16 cellular contexts compared by ENCODE assay signal in genomic region chr17:2410951-2411350, GRCh38.
"Had no signal": no experiment of that assay in that cellular context is flagged by ENCODE, and none has a peak within 500 bp of the region (broad histone marks: within the 10 kb centered on the region; RNA-seq: fewer than 3 reads in every experiment).

No MANE protein-coding gene starts in this region.

- H3K4me3 ChIP-seq: heart left ventricle, prostate gland had no signal

- H3K27ac Mint-ChIP-seq: activated CD4-positive, alpha-beta memory T cell treated with anti-CD3 and anti-CD28 coated beads for 36 hours; activated naive CD4-positive, alpha-beta T cell treated with anti-CD3 and anti-CD28 coated beads, Interleukin-2, amount 50 U/mL, for 24 hours; T-cell had no signal

- H3K4me3 Mint-ChIP-seq: activated CD4-positive, alpha-beta memory T cell treated with anti-CD3 and anti-CD28 coated beads for 36 hours; activated naive CD4-positive, alpha-beta T cell treated with anti-CD3 and anti-CD28 coated beads, Interleukin-2, amount 50 U/mL, for 24 hours; activated T-cell treated with anti-CD3 and anti-CD28 coated beads, Interleukin-2, amount 50 U/mL, for 4 hours; stimulated activated naive CD8-positive, alpha-beta T cell treated with anti-CD3 and anti-CD28 coated beads, Interleukin-15, amount 100 ng/mL, for 72 hours; T-cell had no signal

- ATAC-seq: activated T-cell treated with anti-CD3 and anti-CD28 coated beads, Interleukin-2, amount 50 U/mL, for 4 hours; foreskin keratinocyte; heart left ventricle; left cardiac atrium; right cardiac atrium; stimulated activated naive CD8-positive, alpha-beta T cell treated with anti-CD3 and anti-CD28 coated beads, Interleukin-15, amount 100 ng/mL, for 72 hours; T-cell had no signal

- H3K9me3 ChIP-seq: heart left ventricle, prostate gland, SK-N-SH had no signal

- H3K4me1 ChIP-seq: prostate gland had no signal

- H3K27me3 ChIP-seq: foreskin keratinocyte, heart left ventricle had no signal

- H3K9me3 Mint-ChIP-seq: activated CD4-positive, alpha-beta memory T cell treated with anti-CD3 and anti-CD28 coated beads for 36 hours; activated naive CD4-positive, alpha-beta T cell treated with anti-CD3 and anti-CD28 coated beads, Interleukin-2, amount 50 U/mL, for 24 hours; activated T-cell treated with anti-CD3 and anti-CD28 coated beads, Interleukin-2, amount 50 U/mL, for 4 hours; stimulated activated naive CD8-positive, alpha-beta T cell treated with anti-CD3 and anti-CD28 coated beads, Interleukin-15, amount 100 ng/mL, for 72 hours; T-cell had no signal

- H3K27ac ChIP-seq: foreskin keratinocyte, heart left ventricle, prostate gland had no signal

- H3K9ac ChIP-seq: SK-N-SH had no signal

- H3K4me2 ChIP-seq: SK-N-SH had no signal

- H3K27me3 Mint-ChIP-seq: activated CD4-positive, alpha-beta memory T cell treated with anti-CD3 and anti-CD28 coated beads for 36 hours; activated naive CD4-positive, alpha-beta T cell treated with anti-CD3 and anti-CD28 coated beads, Interleukin-2, amount 50 U/mL, for 24 hours; stimulated activated naive CD8-positive, alpha-beta T cell treated with anti-CD3 and anti-CD28 coated beads, Interleukin-15, amount 100 ng/mL, for 72 hours; T-cell had no signal

- H3K36me3 ChIP-seq: prostate gland had no signal

- DNase-seq: activated CD4-positive, alpha-beta memory T cell treated with anti-CD3 and anti-CD28 coated beads for 36 hours; activated effector memory CD4-positive, alpha-beta T cell treated with Interleukin-2 at 50 U/mL for 16 hours; activated T-cell treated with anti-CD3 and anti-CD28 coated beads, Interleukin-2, amount 50 U/mL, for 4 hours; central memory CD4-positive, alpha-beta T cell; cortex of kidney; effector memory CD4-positive, alpha-beta T cell; foreskin keratinocyte; heart left ventricle; left cardiac atrium; SK-N-SH; stimulated activated naive CD8-positive, alpha-beta T cell treated with anti-CD3 and anti-CD28 coated beads, Interleukin-15, amount 100 ng/mL, for 72 hours; T-cell; T1000 had no signal
